Comparison of ENCODE assay signal across 22 cellular contexts in genomic region chr3:18429021-18429745, GRCh38. TPM values are rescaled to one million over a fixed set of nuclear protein-coding genes. Genes with fewer than 3 reads are reported as not detected.
A peak's percentile ranks its signal among the peaks of the same experiment; 100 is the strongest.
DNase-seq lines count a peak whose midpoint lies in the region; ATAC-seq and FAIRE-seq lines count a peak whose summit lies in the region.
"Had no signal": no experiment of that assay in that cellular context is flagged by ENCODE, and none has a peak within 500 bp of the region (broad histone marks: within the 10 kb centered on the region; RNA-seq: fewer than 3 reads in every experiment).

No MANE protein-coding gene starts in this region.

- peaks cover 47% of the 10 kb centered on the region for H3K36me3 Mint-ChIP-seq in activated naive CD4-positive, alpha-beta T cell treated with anti-CD3 and anti-CD28 coated beads, Interleukin-2, amount 10 ng/mL, durations not matched to agents 7 days and 5 days
- peaks cover 99% of the 10 kb centered on the region for H3K36me3 Mint-ChIP-seq in activated T-helper 17 cell treated with anti-CD3 and anti-CD28 coated beads, Interleukin-2, amount 50 U/mL, for 72 hours (ENCODE audit: low read depth)
- H3K36me3 Mint-ChIP-seq: IgD-negative memory B cell had no signal

- H3K27ac Mint-ChIP-seq in activated naive CD4-positive, alpha-beta T cell treated with anti-CD3 and anti-CD28 coated beads, Interleukin-2, amount 10 ng/mL, durations not matched to agents 7 days and 5 days = peak overlapping the region; percentile 87
- peak overlapping the region; percentile 70 for H3K27ac Mint-ChIP-seq in activated T-helper 17 cell treated with anti-CD3 and anti-CD28 coated beads, Interleukin-2, amount 50 U/mL, for 72 hours
- H3K27ac Mint-ChIP-seq in stimulated activated naive CD8-positive, alpha-beta T cell treated with anti-CD3 and anti-CD28 coated beads, Interleukin-15, amount 100 ng/mL, for 72 hours = peak overlapping the region; percentile 85 to 89

- CTCF ChIA-PET in activated naive CD4-positive, alpha-beta T cell treated with anti-CD3 and anti-CD28 coated beads, Interleukin-2, amount 10 ng/mL, durations not matched to agents 7 days and 5 days (lab: Charles Lee) = interaction anchor here (3.5 kb wide), 2 partner anchors 8 to 11 kb away, joined by 9 to 11 read pairs; no protein-coding TSS in a partner anchor

- H3K9me3 ChIP-seq in SJCRH30 (replicated peaks) = no peaks in the 10 kb centered on the region
- H3K9me3 ChIP-seq: lower lobe of right lung, mucosa of descending colon, psoas muscle, thoracic aorta had no signal

- peak overlapping the region; percentile 68 for H3K4me3 Mint-ChIP-seq in activated naive CD4-positive, alpha-beta T cell treated with anti-CD3 and anti-CD28 coated beads, Interleukin-2, amount 10 ng/mL, durations not matched to agents 7 days and 5 days
- peak overlapping the region; percentile 88 for H3K4me3 Mint-ChIP-seq in activated T-helper 17 cell treated with anti-CD3 and anti-CD28 coated beads, Interleukin-2, amount 50 U/mL, for 72 hours
- peak overlapping the region; percentile 70 to 75 for H3K4me3 Mint-ChIP-seq in stimulated activated naive CD8-positive, alpha-beta T cell treated with anti-CD3 and anti-CD28 coated beads, Interleukin-15, amount 100 ng/mL, for 72 hours

- H3K27ac ChIP-seq in SJCRH30 (peak overlapping the region; percentile 17; the same call in 1 of the 2 replicates), substantia nigra (ENCODE audit: low read depth, low read length, poor library complexity, severe bottlenecking) (no peak overlapping the region)
- H3K27ac ChIP-seq: coronary artery, lower lobe of right lung, psoas muscle, RWPE1, thoracic aorta had no signal

- H3K27me3 Mint-ChIP-seq in activated naive CD4-positive, alpha-beta T cell treated with anti-CD3 and anti-CD28 coated beads, Interleukin-2, amount 10 ng/mL, durations not matched to agents 7 days and 5 days = no peaks in the 10 kb centered on the region
- no peaks in the 10 kb centered on the region for H3K27me3 Mint-ChIP-seq in activated T-helper 17 cell treated with anti-CD3 and anti-CD28 coated beads, Interleukin-2, amount 50 U/mL, for 72 hours
- H3K27me3 Mint-ChIP-seq in stimulated activated naive CD8-positive, alpha-beta T cell treated with anti-CD3 and anti-CD28 coated beads, Interleukin-15, amount 100 ng/mL, for 72 hours = no peaks in the 10 kb centered on the region

- H3K4me1 Mint-ChIP-seq in activated naive CD4-positive, alpha-beta T cell treated with anti-CD3 and anti-CD28 coated beads, Interleukin-2, amount 10 ng/mL, durations not matched to agents 7 days and 5 days = peaks cover 68% of the 10 kb centered on the region
- H3K4me1 Mint-ChIP-seq in activated T-helper 17 cell treated with anti-CD3 and anti-CD28 coated beads, Interleukin-2, amount 50 U/mL, for 72 hours = peaks cover 47% of the 10 kb centered on the region
- H3K4me1 Mint-ChIP-seq in stimulated activated naive CD8-positive, alpha-beta T cell treated with anti-CD3 and anti-CD28 coated beads, Interleukin-15, amount 100 ng/mL, for 72 hours = peaks cover 72% of the 10 kb centered on the region

- FAIRE-seq in frontal cortex (lab: Jason Lieb, UNC) = no peak
- FAIRE-seq: bronchial epithelial cell, GM12878, kidney had no signal

- DNase-seq in activated naive CD4-positive, alpha-beta T cell treated with anti-CD3 and anti-CD28 coated beads, Interleukin-2, amount 10 ng/mL, durations not matched to agents 7 days and 5 days = no peak
- no peak for DNase-seq in activated naive CD4-positive, alpha-beta T cell treated with Interleukin-2 at 50 U/mL for 16 hours
- DNase-seq in SJCRH30 (peak in 1 of 2 experiments; percentile 9), substantia nigra (lab: John Stamatoyannopoulos, UW) (no peak), NCI-H2196 treated with DMSO at 0.1 percent for 48 hours (lab: John Stamatoyannopoulos, UW; ENCODE audit: unreplicated experiment) (no peak), frontal cortex (ENCODE audit: low spot score in 2 of 2) (no peak)
- no peak for DNase-seq in stimulated activated naive CD8-positive, alpha-beta T cell treated with anti-CD3 and anti-CD28 coated beads, Interleukin-15, amount 100 ng/mL, for 72 hours
- DNase-seq: amniotic stem cell, HCEC 1CT, kidney, lower lobe of right lung, mucosa of descending colon, NCI-H1436, NCI-H526, psoas muscle had no signal

- no peaks in the 10 kb centered on the region; the same call in 1 of the 2 replicates for H3K36me3 ChIP-seq in SJCRH30
- H3K36me3 ChIP-seq: lower lobe of right lung, thoracic aorta had no signal

- H3K9me3 Mint-ChIP-seq in activated naive CD4-positive, alpha-beta T cell treated with anti-CD3 and anti-CD28 coated beads, Interleukin-2, amount 10 ng/mL, durations not matched to agents 7 days and 5 days = no peaks in the 10 kb centered on the region
- H3K9me3 Mint-ChIP-seq in activated T-helper 17 cell treated with anti-CD3 and anti-CD28 coated beads, Interleukin-2, amount 50 U/mL, for 72 hours = no peaks in the 10 kb centered on the region
- no peaks in the 10 kb centered on the region for H3K9me3 Mint-ChIP-seq in stimulated activated naive CD8-positive, alpha-beta T cell treated with anti-CD3 and anti-CD28 coated beads, Interleukin-15, amount 100 ng/mL, for 72 hours
- H3K9me3 Mint-ChIP-seq: IgD-negative memory B cell had no signal

- no peaks in the 10 kb centered on the region for H3K27me3 ChIP-seq in SJCRH30

- no peak overlapping the region for H3K4me3 ChIP-seq in SJCRH30
- H3K4me3 ChIP-seq: coronary artery, GM12878, lower lobe of right lung, mucosa of descending colon, psoas muscle, thoracic aorta had no signal

- H3K4me1 ChIP-seq in SJCRH30 = peaks cover 17% of the 10 kb centered on the region
- H3K4me1 ChIP-seq: psoas muscle had no signal

- ATAC-seq in activated T-helper 17 cell treated with anti-CD3 and anti-CD28 coated beads, Interleukin-2, amount 50 U/mL, for 72 hours (replicated peaks) = no peak
- ATAC-seq in stimulated activated naive CD8-positive, alpha-beta T cell treated with anti-CD3 and anti-CD28 coated beads, Interleukin-15, amount 100 ng/mL, for 72 hours = no peak
- ATAC-seq: GM12878, lower lobe of right lung, mucosa of descending colon, psoas muscle had no signal

RNA-seq across cellular contexts. Expression of gene SATB1, which starts 4.0 kb away (rescaled TPM):
- 11.5 and 17.1 TPM in 2 replicates for total RNA-seq in SJCRH30 (2014; rRNA removed; shearing (Covaris generic))
- total RNA-seq in activated T-helper 17 cell treated with anti-CD3 and anti-CD28 coated beads, Interleukin-2, amount 50 U/mL, for 72 hours = 100 to 1,000 TPM; 414 to 494 TPM
- total RNA-seq in frontal cortex = 67.7 TPM
